ENCODE assay signal across 13 cellular contexts in genomic region chr1:246679211-246680177, GRCh38. TPM values are rescaled to one million over a fixed set of nuclear protein-coding genes. Genes with fewer than 3 reads are reported as not detected.
DNase-seq lines count a peak whose midpoint lies in the region; ATAC-seq and TF ChIP-seq lines count a peak whose summit lies in the region.
"Had no signal": no experiment of that assay in that cellular context is flagged by ENCODE, and none has a peak within 500 bp of the region (broad histone marks: within the 10 kb centered on the region; RNA-seq: fewer than 3 reads in every experiment).

No MANE protein-coding gene starts in this region.

- DNase-seq in AG04450 (ENCODE audit: low read depth, low spot score), result no peak
- peak; percentile 14 for DNase-seq in GM04504 (ENCODE audit: low read depth)
- DNase-seq in cerebellum (ENCODE audit: low spot score), result peak; percentile 55
- DNase-seq in nephron progenitor cell, result no peak
- DNase-seq in CD4-positive, alpha-beta memory T cell, result no peak
- no peak for DNase-seq in immature natural killer cell
- DNase-seq in activated CD8-positive, alpha-beta memory T cell treated with anti-CD3 and anti-CD28 coated beads for 24 hours, result no peak
- DNase-seq: AML-193, DND-41, SW 1271 had no signal

- H3K27ac Mint-ChIP-seq in nephron progenitor cell, result peak overlapping the region; percentile 98
- peak overlapping the region in 1 of 7 donors; percentile 59 for H3K27ac Mint-ChIP-seq in CD4-positive, alpha-beta memory T cell
- no peak overlapping the region for H3K27ac Mint-ChIP-seq in immature natural killer cell

- POLR2A ChIA-PET in AG04450 (lab: Yijun Ruan, JAX), result no interaction called here
- POLR2A ChIA-PET in CD4-positive, alpha-beta memory T cell (lab: Charles Lee; ENCODE audit: partially characterized antibody), result no interaction called here

- peaks cover 3% of the 10 kb centered on the region for H3K27me3 Mint-ChIP-seq in nephron progenitor cell (ENCODE audit: low read depth, poor library complexity)
- H3K27me3 Mint-ChIP-seq in CD4-positive, alpha-beta memory T cell, result no peaks in the 10 kb centered on the region
- H3K27me3 Mint-ChIP-seq in immature natural killer cell (ENCODE audit: low read depth in 3 of 3), result no peaks in the 10 kb centered on the region

- H3K27ac ChIP-seq in AG04450 (ENCODE audit: low read depth, low read length), result peak overlapping the region; percentile 1
- H3K27ac ChIP-seq in CD4-positive, alpha-beta memory T cell (ENCODE audit: low read depth, low read length), result no peak overlapping the region

- H3K27me3 ChIP-seq in AG04450 (ENCODE audit: control insufficient read depth, insufficient read depth, low read length), result no peaks in the 10 kb centered on the region
- no peaks in the 10 kb centered on the region for H3K27me3 ChIP-seq in CD4-positive, alpha-beta memory T cell (ENCODE audit: insufficient read depth, low read length)

- H3K4me1 Mint-ChIP-seq in nephron progenitor cell (peaks cover 88% of the 10 kb centered on the region), immature natural killer cell (no peaks in the 10 kb centered on the region)
- H3K4me1 Mint-ChIP-seq in CD4-positive, alpha-beta memory T cell, result no peaks in the 10 kb centered on the region

- peak overlapping the region; percentile 58 for H3K4me3 Mint-ChIP-seq in nephron progenitor cell
- no peak overlapping the region for H3K4me3 Mint-ChIP-seq in CD4-positive, alpha-beta memory T cell
- H3K4me3 Mint-ChIP-seq in immature natural killer cell, result no peak overlapping the region

- H3K9me3 Mint-ChIP-seq in nephron progenitor cell (peaks cover 10% of the 10 kb centered on the region), immature natural killer cell (no peaks in the 10 kb centered on the region)
- H3K9me3 Mint-ChIP-seq in CD4-positive, alpha-beta memory T cell, result peaks cover 0 to 3% (median 0%) of the 10 kb centered on the region in 8 donors

- intact Hi-C loops in CD4-positive, alpha-beta memory T cell (cut with micrococcal nuclease), result no loop called here

- CTCF ChIA-PET in AG04450 (lab: Charles Lee), result interaction anchor here (1.0 to 2.6 kb wide), 2 partner anchors 11 to 74 kb away, joined by 3 to 28 read pairs; no protein-coding TSS in a partner anchor
- CTCF ChIA-PET in CD4-positive, alpha-beta memory T cell (lab: Charles Lee; ENCODE audit: partially characterized antibody), result no interaction called here

- no peak for ATAC-seq in GM21529 (IDR thresholded peaks at IDR 0.05; ENCODE audit: unreplicated experiment)
- ATAC-seq: activated CD4-positive, CD25-positive, alpha-beta regulatory T cell treated with anti-CD3 and anti-CD28 coated beads, Interleukin-2, amount 50 U/mL, for 24 hours; esophagus mucosa had no signal

- H3K36me3 ChIP-seq in CD4-positive, alpha-beta memory T cell (ENCODE audit: insufficient read depth, low read length), result no peaks in the 10 kb centered on the region

- no peaks in the 10 kb centered on the region for H3K9me3 ChIP-seq in AG04450 (ENCODE audit: control insufficient read depth, insufficient read depth, low read length)
- no peaks in the 10 kb centered on the region for H3K9me3 ChIP-seq in CD4-positive, alpha-beta memory T cell (ENCODE audit: control insufficient read depth in 1 of 2, low read length in 2 of 2)

- H3K4me3 ChIP-seq in AG04450 (ENCODE audit: low read depth, low read length), result no peak overlapping the region
- no peak overlapping the region for H3K4me3 ChIP-seq in CD4-positive, alpha-beta memory T cell (ENCODE audit: low read length in 2 of 2)

- no peaks in the 10 kb centered on the region for H3K4me1 ChIP-seq in CD4-positive, alpha-beta memory T cell (ENCODE audit: insufficient read depth, low read length)

- TF ChIP-seq CTCF in AG04450 (IDR thresholded peaks at IDR 0.05; ENCODE audit: low read depth, low read length), result no peak
- no peak for TF ChIP-seq CTCF in nephron progenitor cell (IDR thresholded peaks at IDR 0.05)

- H3K36me3 Mint-ChIP-seq in nephron progenitor cell (ENCODE audit: low read depth) (peaks cover 10% of the 10 kb centered on the region), immature natural killer cell (no peaks in the 10 kb centered on the region)
- H3K36me3 Mint-ChIP-seq in CD4-positive, alpha-beta memory T cell, result peaks cover 0 to 9% of the 10 kb centered on the region in 2 donors

RNA-seq across cellular contexts. Expression of gene SCCPDH, which starts 44.7 kb away (rescaled TPM):
- polyA plus RNA-seq in AG04450 (2011; rRNA removed), result 37.0 and 46.6 TPM in 2 replicates
- 13.1 and 21.9 TPM in 2 replicates for polyA minus RNA-seq in AG04450 (2011; rRNA and poly(A)+ RNA removed)
- total RNA-seq in cerebellum, result 38.0 TPM
- total RNA-seq in CD4-positive, alpha-beta memory T cell, result 1 to 10 TPM; 2.4 to 3.0 TPM
- polyA plus RNA-seq in CD4-positive, alpha-beta memory T cell, result 1 to 10 TPM; 3.4 to 4.8 TPM
- polyA plus RNA-seq in immature natural killer cell, result 10 to 100 TPM; 21.0 to 35.6 (median 29.4) TPM

Comparison
In these comparisons a context has a peak if more than half of its experiments do, and no peak if none do; other contexts are left out.
1. DNase-seq: peak in GM04504 (single experiment) and cerebellum (single experiment); none in AG04450 (single experiment), nephron progenitor cell (single experiment), CD4-positive, alpha-beta memory T cell (0 of 5), immature natural killer cell (0 of 3) and activated CD8-positive, alpha-beta memory T cell treated with anti-CD3 and anti-CD28 coated beads for 24 hours (single experiment).